ENCODE assay signal across 38 cellular contexts in genomic region chr17:50281739-50282401, GRCh38. TPM values are rescaled to one million over a fixed set of nuclear protein-coding genes. Genes with fewer than 3 reads are reported as not detected.
"Had no signal": no experiment of that assay in that cellular context is flagged by ENCODE, and none has a peak within 500 bp of the region (broad histone marks: within the 10 kb centered on the region; RNA-seq: fewer than 3 reads in every experiment).

No MANE protein-coding gene starts in this region.

- H3K9me3 ChIP-seq: left ventricle myocardium inferior, pancreas, prostate gland, sigmoid colon, uterus had no signal

- DNase-seq: activated CD4-positive, alpha-beta memory T cell treated with anti-CD3 and anti-CD28 coated beads for 36 hours; activated CD4-positive, alpha-beta T cell treated with anti-CD3 and anti-CD28 coated beads, Interleukin-2, amount 10 ng/mL, durations not matched to agents 24 days and 14 days; activated CD8-positive, alpha-beta memory T cell treated with anti-CD3 and anti-CD28 coated beads, Interleukin-2, amount 50 U/mL, for 4 hours; activated naive CD4-positive, alpha-beta T cell; activated T-cell treated with anti-CD3 and anti-CD28 coated beads, Interleukin-2, amount 50 U/mL, for 24 hours; anterior cingulate cortex; effector CD8-positive, alpha-beta T cell; islet precursor cell; left ventricle myocardium inferior; mammary epithelial cell; naive B cell; pancreas; retina; sigmoid colon; stimulated activated CD4-positive, alpha-beta T cell treated with anti-CD3 and anti-CD28 coated beads, Interleukin-1b, Interleukin-23, amount 100 ng/mL, for 48 hours; stimulated activated CD4-positive, alpha-beta T cell treated with anti-CD3 and anti-CD28 coated beads, Interleukin-4, amount 100 ng/mL, for 4 hours; stimulated activated CD8-positive, alpha-beta memory T cell treated with anti-CD3 and anti-CD28 coated beads, Interleukin-4, amount 100 ng/mL, for 48 hours; stimulated activated naive CD8-positive, alpha-beta T cell treated with anti-CD3 and anti-CD28 coated beads, Interleukin-15, amount 100 ng/mL, for 72 hours; substantia nigra; SW 1271; T-helper 9 cell; uterus had no signal

- H3K27me3 ChIP-seq: sigmoid colon, uterus had no signal

- FAIRE-seq: bronchial epithelial cell, colon, endometrium, frontal cortex, pancreas, TTC549 had no signal

- H3K27ac ChIP-seq: epithelial cell of prostate, left ventricle myocardium inferior, pancreas, prostate gland, sigmoid colon, uterus, VCaP had no signal

- ATAC-seq: pancreas; stimulated activated memory B cell treated with anti-CD40 and anti-IgM and Interleukin-4, amounts not matched to agents 10 μg/mL and 1 μg/mL and 100 μg/mL, for 72 hours; stimulated activated naive CD8-positive, alpha-beta T cell treated with anti-CD3 and anti-CD28 coated beads, Interleukin-15, amount 100 ng/mL, for 72 hours had no signal

- H3K4me1 ChIP-seq: left ventricle myocardium inferior, pancreas, uterus had no signal

- H3K4me3 ChIP-seq: left ventricle myocardium inferior, pancreas, prostate gland, sigmoid colon, smooth muscle cell, uterus had no signal

- H3K4me1 Mint-ChIP-seq: naive B cell had no signal

- H3K36me3 ChIP-seq: left ventricle myocardium inferior, pancreas, prostate gland, uterus had no signal

- H3K27ac Mint-ChIP-seq: activated CD4-positive, alpha-beta memory T cell treated with anti-CD3 and anti-CD28 coated beads for 36 hours; activated CD4-positive, alpha-beta T cell treated with anti-CD3 and anti-CD28 coated beads, Interleukin-2, amount 10 ng/mL, durations not matched to agents 24 days and 14 days; activated naive CD8-positive, alpha-beta T cell; activated T-cell treated with anti-CD3 and anti-CD28 coated beads, Interleukin-2, amount 50 U/mL, for 24 hours; stimulated activated naive CD8-positive, alpha-beta T cell treated with anti-CD3 and anti-CD28 coated beads, Interleukin-15, amount 100 ng/mL, for 72 hours; T-helper 1 cell treated with Interleukin-12 subunit alpha and Interleukin-12 subunit beta and Interleukin-4 antibody, amounts not matched to agents 30 μg/mL and 1 μg/mL, for 36 hours; type B pancreatic cell had no signal

- H3K36me3 Mint-ChIP-seq: activated CD4-positive, alpha-beta memory T cell treated with anti-CD3 and anti-CD28 coated beads for 36 hours; activated naive CD8-positive, alpha-beta T cell; naive B cell; stimulated activated memory B cell treated with anti-CD40 and anti-IgM and Interleukin-4, amounts not matched to agents 10 μg/mL and 1 μg/mL and 100 μg/mL, for 72 hours; type B pancreatic cell had no signal

- H3K9me3 Mint-ChIP-seq: activated CD4-positive, alpha-beta memory T cell treated with anti-CD3 and anti-CD28 coated beads for 36 hours; activated T-cell treated with anti-CD3 and anti-CD28 coated beads, Interleukin-2, amount 50 U/mL, for 24 hours; central memory CD8-positive, alpha-beta T cell; naive B cell; stimulated activated naive CD8-positive, alpha-beta T cell treated with anti-CD3 and anti-CD28 coated beads, Interleukin-15, amount 100 ng/mL, for 72 hours; type B pancreatic cell had no signal

- H3K4me3 Mint-ChIP-seq: activated CD4-positive, alpha-beta memory T cell treated with anti-CD3 and anti-CD28 coated beads for 36 hours; activated CD4-positive, alpha-beta T cell treated with anti-CD3 and anti-CD28 coated beads, Interleukin-2, amount 10 ng/mL, durations not matched to agents 24 days and 14 days; activated naive CD8-positive, alpha-beta T cell; activated T-cell treated with anti-CD3 and anti-CD28 coated beads, Interleukin-2, amount 50 U/mL, for 24 hours; central memory CD8-positive, alpha-beta T cell; naive B cell; stimulated activated memory B cell treated with anti-CD40 and anti-IgM and Interleukin-4, amounts not matched to agents 10 μg/mL and 1 μg/mL and 100 μg/mL, for 72 hours; stimulated activated naive CD8-positive, alpha-beta T cell treated with anti-CD3 and anti-CD28 coated beads, Interleukin-15, amount 100 ng/mL, for 72 hours; T-helper 1 cell treated with Interleukin-12 subunit alpha and Interleukin-12 subunit beta and Interleukin-4 antibody, amounts not matched to agents 30 μg/mL and 1 μg/mL, for 36 hours; type B pancreatic cell had no signal

RNA-seq across cellular contexts. Expression of gene TMEM92, which starts 7.6 kb away (rescaled TPM):
- total RNA-seq: activated CD8-positive, alpha-beta memory T cell treated with anti-CD3 and anti-CD28 coated beads for 36 hours; dermis microvascular lymphatic vessel endothelial cell; frontal cortex; left ventricle myocardium inferior; sigmoid colon had no signal
